Comparison of ENCODE assay signal across 23 cellular contexts in genomic region chr2:144210076-144210475, GRCh38.
"Had no signal": no experiment of that assay in that cellular context is flagged by ENCODE, and none has a peak within 500 bp of the region (broad histone marks: within the 10 kb centered on the region; RNA-seq: fewer than 3 reads in every experiment).

No MANE protein-coding gene starts in this region.

- H3K4me1 Mint-ChIP-seq: mesothelial cell of epicardium had no signal

- H3K9me3 ChIP-seq: esophagus squamous epithelium, gastroesophageal sphincter, heart left ventricle, left lung, lower lobe of right lung, mucosa of descending colon had no signal

- FAIRE-seq: colon, endothelial cell of umbilical vein, frontal cortex, keratinocyte had no signal

- H3K4me3 Mint-ChIP-seq: immature natural killer cell, mesothelial cell of epicardium had no signal

- H3K4me1 ChIP-seq: esophagus squamous epithelium, gastroesophageal sphincter, heart left ventricle, left lung, lower lobe of right lung had no signal

- DNase-seq: dermis blood vessel endothelial cell; dorsolateral prefrontal cortex; effector CD4-positive, alpha-beta T cell; effector memory CD4-positive, alpha-beta T cell; esophagus squamous epithelium; foreskin fibroblast; heart left ventricle; hypothalamus; immature natural killer cell; left cardiac atrium; left lung; left ventricle myocardium superior; lower lobe of right lung; mesenchymal stem cell; mucosa of descending colon had no signal

- H3K36me3 ChIP-seq: lower lobe of right lung had no signal

- H2AFZ ChIP-seq: hepatocyte had no signal

- H3K27ac Mint-ChIP-seq: mesothelial cell of epicardium had no signal

- H3K9me3 Mint-ChIP-seq: immature natural killer cell had no signal

- H3K4me2 ChIP-seq: hepatocyte had no signal

- H3K79me2 ChIP-seq: hepatocyte had no signal

- ATAC-seq: gastroesophageal sphincter, heart left ventricle, left cardiac atrium, left lung, left ventricle myocardium superior, lower lobe of right lung, mucosa of descending colon had no signal

- H3K27me3 ChIP-seq: dorsolateral prefrontal cortex, esophagus squamous epithelium, gastroesophageal sphincter, heart left ventricle, hepatocyte, left lung had no signal

- H3K4me3 ChIP-seq: coronary artery, dorsolateral prefrontal cortex, esophagus squamous epithelium, gastroesophageal sphincter, heart left ventricle, hepatocyte, left lung, lower lobe of right lung, mucosa of descending colon had no signal

- H3K27ac ChIP-seq: coronary artery, dorsolateral prefrontal cortex, esophagus squamous epithelium, gastroesophageal sphincter, heart left ventricle, hepatocyte, left lung, lower lobe of right lung had no signal
